ENCODE assay signal across 12 cellular contexts in genomic region chr18:28013064-28013463, GRCh38.
DNase-seq lines count a peak whose midpoint lies in the region; ATAC-seq and TF ChIP-seq lines count a peak whose summit lies in the region.
"Had no signal": no experiment of that assay in that cellular context is flagged by ENCODE, and none has a peak within 500 bp of the region (broad histone marks: within the 10 kb centered on the region; RNA-seq: fewer than 3 reads in every experiment).

No MANE protein-coding gene starts in this region.

- H3K4me3 ChIP-seq in PC-9, result no peak overlapping the region
- no peak overlapping the region for H3K4me3 ChIP-seq in fibroblast of lung (replicated peaks in 1 of 4; ENCODE audit: control extremely low read depth in 1 of 4, insufficient read depth in 1 of 4, low read depth in 3 of 4, low read length in 4 of 4)
- no peak overlapping the region for H3K4me3 ChIP-seq in retinal pigment epithelial cell (ENCODE audit: low read length)
- H3K4me3 ChIP-seq in gastrocnemius medialis, result no peak overlapping the region
- H3K4me3 ChIP-seq: BLaER1, skin epidermis had no signal

- H2AFZ ChIP-seq in PC-9 (no peak overlapping the region), fibroblast of lung (ENCODE audit: low read length) (no peak overlapping the region)

- in situ Hi-C loops in gastrocnemius medialis (cut with MboI; ENCODE audit: low sequenced_read_pairs in 4 of 4), result no loop called here

- no peaks in the 10 kb centered on the region for H3F3A ChIP-seq in PC-9 (ENCODE audit: insufficient read depth, low read depth)

- DNase-seq in NCI-H345 (lab: John Stamatoyannopoulos, UW) (peak; percentile 14), NCI-H345 treated with DMSO at 0.1 percent for 48 hours (lab: John Stamatoyannopoulos, UW; ENCODE audit: unreplicated experiment) (no peak), PC-9 (no peak), fibroblast of lung (ENCODE audit: low read depth in 2 of 2) (peak; percentile 13 to 52), retinal pigment epithelial cell (ENCODE audit: low read depth) (no peak), NCI-H748 (lab: John Stamatoyannopoulos, UW; ENCODE audit: unreplicated experiment) (no peak), gastrocnemius medialis (no peak)
- DNase-seq: activated T-cell treated with anti-CD3 and anti-CD28 coated beads, Interleukin-2, amount 50 U/mL, for 24 hours; stimulated activated naive CD4-positive, alpha-beta T cell had no signal

- intact Hi-C loops in PC-9 (cut with micrococcal nuclease; ENCODE audit: unreplicated experiment) (no loop called here), gastrocnemius medialis (cut with DNase I; ENCODE audit: low total_unique reads) (no loop called here)

- H3K9me3 ChIP-seq in PC-9 (ENCODE audit: insufficient read depth, low read depth), result no peaks in the 10 kb centered on the region
- H3K9me3 ChIP-seq in fibroblast of lung (ENCODE audit: control insufficient read depth, insufficient read depth, low read depth, low read length), result no peaks in the 10 kb centered on the region
- H3K9me3 ChIP-seq in gastrocnemius medialis, result no peaks in the 10 kb centered on the region
- H3K9me3 ChIP-seq: BLaER1 had no signal

- H3K27ac ChIP-seq in PC-9 (no peak overlapping the region), fibroblast of lung (ENCODE audit: insufficient read depth, low read length) (no peak overlapping the region), gastrocnemius medialis (no peak overlapping the region)
- H3K27ac ChIP-seq: BLaER1, skin epidermis had no signal

- no peak overlapping the region for H3K4me2 ChIP-seq in PC-9
- no peak overlapping the region for H3K4me2 ChIP-seq in fibroblast of lung (ENCODE audit: extremely low read depth, insufficient read depth, low read length)
- H3K4me2 ChIP-seq: BLaER1 had no signal

- H3K27me3 ChIP-seq in PC-9 (ENCODE audit: insufficient read depth, low read depth) (no peaks in the 10 kb centered on the region), fibroblast of lung (ENCODE audit: control insufficient read depth, insufficient read depth, low read length) (no peaks in the 10 kb centered on the region), gastrocnemius medialis (no peaks in the 10 kb centered on the region)
- H3K27me3 ChIP-seq: BLaER1 had no signal

- H3K36me3 ChIP-seq in PC-9 (ENCODE audit: low read depth) (no peaks in the 10 kb centered on the region), fibroblast of lung (ENCODE audit: control insufficient read depth, insufficient read depth, low read length) (no peaks in the 10 kb centered on the region), gastrocnemius medialis (no peaks in the 10 kb centered on the region)
- H3K36me3 ChIP-seq: BLaER1 had no signal

- no peak overlapping the region for H3K9ac ChIP-seq in fibroblast of lung (ENCODE audit: insufficient read depth, low read length)
- H3K9ac ChIP-seq: BLaER1 had no signal

- POLR2A ChIA-PET in PC-9 (lab: Charles Lee; ENCODE audit: unreplicated experiment), result no interaction called here

- CTCF ChIA-PET in PC-9 (lab: Charles Lee), result no interaction called here

- no peaks in the 10 kb centered on the region for H3K9me2 ChIP-seq in PC-9 (ENCODE audit: insufficient read depth)

- TF ChIP-seq POLR2A in gastrocnemius medialis (IDR thresholded peaks at IDR 0.05), result no peak

- no TSS peak for BruUV-seq in PC-9 (replicated peaks; lab: Mats Ljungman, UMichigan)

- ATAC-seq in GM19035 (IDR thresholded peaks at IDR 0.05; ENCODE audit: unreplicated experiment), result no peak
- no peak for ATAC-seq in gastrocnemius medialis

- no peaks in the 10 kb centered on the region for H4K20me1 ChIP-seq in PC-9 (ENCODE audit: insufficient read depth)
- H4K20me1 ChIP-seq in fibroblast of lung (ENCODE audit: control insufficient read depth, extremely low read depth, insufficient read depth, low read length), result no peaks in the 10 kb centered on the region
- H4K20me1 ChIP-seq: BLaER1 had no signal

- TF ChIP-seq CTCF in PC-9 (conservative IDR thresholded peaks at IDR 0.05), result peak; percentile 37; the same call in 1 of the 2 replicates
- TF ChIP-seq CTCF in fibroblast of lung (conservative IDR thresholded peaks at IDR 0.05 in 1 of 2, IDR thresholded peaks at IDR 0.05 in 1 of 2; ENCODE audit: low read depth in 1 of 2, low read length in 2 of 2), result peak; percentile 45 to 64
- TF ChIP-seq CTCF in retinal pigment epithelial cell (conservative IDR thresholded peaks at IDR 0.05; ENCODE audit: low read depth, low read length), result peak; percentile 53
- TF ChIP-seq CTCF in gastrocnemius medialis (IDR thresholded peaks at IDR 0.05 in 4 of 5, conservative IDR thresholded peaks at IDR 0.05 in 1 of 5), result no peak

- H3K4me1 ChIP-seq in PC-9 (replicated peaks; ENCODE audit: insufficient read depth) (no peaks in the 10 kb centered on the region), fibroblast of lung (ENCODE audit: control insufficient read depth, extremely low read depth, insufficient read depth, low read length) (no peaks in the 10 kb centered on the region), gastrocnemius medialis (no peaks in the 10 kb centered on the region)
- H3K4me1 ChIP-seq: BLaER1 had no signal

- H3K79me2 ChIP-seq in PC-9 (ENCODE audit: low read depth) (no peaks in the 10 kb centered on the region), fibroblast of lung (ENCODE audit: control insufficient read depth, insufficient read depth, low read length) (no peaks in the 10 kb centered on the region)

Comparison
In these comparisons a context has a peak if more than half of its experiments do, and no peak if none do; other contexts are left out.
1. DNase-seq: peak in NCI-H345 (single experiment) and fibroblast of lung (2 of 2); none in NCI-H345 treated with DMSO at 0.1 percent for 48 hours (single experiment), PC-9 (0 of 2), retinal pigment epithelial cell (single experiment), NCI-H748 (single experiment) and gastrocnemius medialis (0 of 2).
2. CTCF ChIP-seq: peak in PC-9 (single experiment), fibroblast of lung (2 of 2) and retinal pigment epithelial cell (single experiment); none in gastrocnemius medialis (0 of 5).